ENCODE assay signal across 10 cellular contexts in genomic region chr22:28710112-28710888, GRCh38. TPM values are rescaled to one million over a fixed set of nuclear protein-coding genes. Genes with fewer than 3 reads are reported as not detected.
A peak's percentile ranks its signal among the peaks of the same experiment; 100 is the strongest.
DNase-seq lines count a peak whose midpoint lies in the region; ATAC-seq and TF ChIP-seq lines count a peak whose summit lies in the region.
"Had no signal": no experiment of that assay in that cellular context is flagged by ENCODE, and none has a peak within 500 bp of the region (broad histone marks: within the 10 kb centered on the region; RNA-seq: fewer than 3 reads in every experiment).

No MANE protein-coding gene starts in this region.

- H3K36me3 Mint-ChIP-seq in brain: no peaks in the 10 kb centered on the region
- peaks cover 21% of the 10 kb centered on the region for H3K36me3 Mint-ChIP-seq in type B pancreatic cell

- DNase-seq in LHCN-M2 (ENCODE audit: low read depth) (peak; percentile 90), iris pigment epithelial cell (ENCODE audit: low read depth) (peak; percentile 93), type B pancreatic cell (ENCODE audit: extremely low spot score, unreplicated experiment) (no peak), activated gamma-delta T cell (lab: John Stamatoyannopoulos, UW) (no peak), NCI-H774 (lab: John Stamatoyannopoulos, UW) (no peak)
- DNase-seq: activated CD4-positive, CD25-positive, alpha-beta regulatory T cell treated with anti-CD3 and anti-CD28 coated beads, Interleukin-2, amount 50 U/mL, for 72 hours; stimulated activated CD4-positive, alpha-beta T cell treated with anti-CD3 and anti-CD28 coated beads, Interleukin-1b, Interleukin-23, amount 100 ng/mL, for 48 hours had no signal

- H3K27me3 Mint-ChIP-seq in brain (no peaks in the 10 kb centered on the region), type B pancreatic cell (no peaks in the 10 kb centered on the region)

- no peaks in the 10 kb centered on the region for H3K9me3 Mint-ChIP-seq in brain
- H3K9me3 Mint-ChIP-seq in type B pancreatic cell: no peaks in the 10 kb centered on the region

- H3K4me3 Mint-ChIP-seq in brain (peak overlapping the region in 2 of 5 experiments; percentile 5 to 8), type B pancreatic cell (peak overlapping the region; percentile 37)

- TF ChIP-seq CTCF in brain (conservative IDR thresholded peaks at IDR 0.05): no peak
- no peak for TF ChIP-seq CTCF in type B pancreatic cell (conservative IDR thresholded peaks at IDR 0.05)

- H3K4me1 Mint-ChIP-seq in brain: peaks cover 23% of the 10 kb centered on the region
- H3K4me1 Mint-ChIP-seq in type B pancreatic cell (ENCODE audit: unreplicated experiment): peaks cover 20% of the 10 kb centered on the region

- H3K27ac Mint-ChIP-seq in brain (peak overlapping the region in 3 of 5 experiments; percentile 23 to 79 (median 42)), type B pancreatic cell (peak overlapping the region; percentile 55)

- ATAC-seq in HG02678 (IDR thresholded peaks at IDR 0.05; ENCODE audit: unreplicated experiment): no peak
- ATAC-seq: K562 had no signal

RNA-seq across cellular contexts. Expression of gene TTC28, which starts 30.7 kb away (rescaled TPM):
- total RNA-seq in LHCN-M2 (2014; rRNA removed) (7.1 and 8.0 TPM in 2 replicates), type B pancreatic cell (ENCODE audit: low replicate concordance) (19.2 and 59.2 TPM in 2 replicates)
- 1.8 TPM for polyA plus RNA-seq in LHCN-M2 (2012)
- polyA plus RNA-seq in brain (ENCODE audit: insufficient read depth, low read depth, low replicate concordance): 8.2 TPM

RNA-seq across cellular contexts. Expression of gene CHEK2, which starts 31.3 kb away (rescaled TPM):
- total RNA-seq in LHCN-M2 (2014; rRNA removed) (25.8 and 34.5 TPM in 2 replicates), type B pancreatic cell (ENCODE audit: low replicate concordance) (18.8 and 34.1 TPM in 2 replicates)
- polyA plus RNA-seq in LHCN-M2 (2012): 7.7 TPM
- 14.1 TPM for polyA plus RNA-seq in brain (ENCODE audit: insufficient read depth, low read depth, low replicate concordance)

RNA-seq across cellular contexts. Expression of gene HSCB, which starts 31.5 kb away (rescaled TPM):
- total RNA-seq in LHCN-M2 (2014; rRNA removed) (23.9 and 26.2 TPM in 2 replicates), type B pancreatic cell (ENCODE audit: low replicate concordance) (11.4 and 13.5 TPM in 2 replicates)
- polyA plus RNA-seq in LHCN-M2 (2012): 15.0 TPM
- 13.2 TPM for polyA plus RNA-seq in brain (ENCODE audit: insufficient read depth, low read depth, low replicate concordance)

Comparison
In these comparisons a context has a peak if more than half of its experiments do, and no peak if none do; other contexts are left out.
1. DNase-seq: peak in LHCN-M2 (single experiment) and iris pigment epithelial cell (single experiment); none in type B pancreatic cell (single experiment), activated gamma-delta T cell (single experiment) and NCI-H774 (single experiment).